ENCODE assay signal across 24 cellular contexts in the genomic region with DNA sequence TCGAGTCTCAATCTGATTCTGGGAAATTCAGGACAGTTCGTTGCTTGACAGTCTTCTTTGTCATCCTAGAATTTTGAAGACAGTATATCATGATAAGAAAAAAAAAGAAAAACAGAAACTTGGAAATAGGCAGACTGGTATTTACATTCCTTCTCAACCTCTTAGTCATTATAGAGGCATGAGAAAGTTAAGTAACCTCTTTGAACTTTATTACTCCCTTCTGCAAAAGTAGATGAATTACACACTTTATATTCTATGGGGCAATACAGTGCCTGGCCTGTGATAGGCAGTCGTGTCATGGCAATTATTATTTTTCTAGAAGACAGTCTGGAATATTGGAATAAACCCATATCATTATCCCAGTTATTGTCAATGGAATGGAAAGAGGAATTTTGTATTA.
DNase-seq lines count a peak whose midpoint lies in the region; ATAC-seq and TF ChIP-seq lines count a peak whose summit lies in the region.
"Had no signal": no experiment of that assay in that cellular context is flagged by ENCODE, and none has a peak within 500 bp of the region (broad histone marks: within the 10 kb centered on the region; RNA-seq: fewer than 3 reads in every experiment).

No MANE protein-coding gene starts in this region.

- peaks cover 2% of the 10 kb centered on the region for H3K27me3 Mint-ChIP-seq in chondrocyte (ENCODE audit: low read depth)
- H3K27me3 Mint-ChIP-seq: activated T-cell treated with anti-CD3 and anti-CD28 coated beads, Interleukin-2, amount 50 U/mL, for 24 hours; central memory CD8-positive, alpha-beta T cell; stimulated activated naive CD8-positive, alpha-beta T cell treated with anti-CD3 and anti-CD28 coated beads, Interleukin-15, Interleukin-2, amounts not matched to agents 100 ng/mL and 50 ng/mL, for 24 hours had no signal

- TF ChIP-seq CTCF in AG10803 (conservative IDR thresholded peaks at IDR 0.05; ENCODE audit: low read length) = peak; percentile 14; the same call in 1 of the 2 replicates
- peak; percentile 37 for TF ChIP-seq CTCF in chondrocyte (IDR thresholded peaks at IDR 0.05)

- H3K4me1 Mint-ChIP-seq in chondrocyte (ENCODE audit: low read depth) = peaks cover 39% of the 10 kb centered on the region
- H3K4me1 Mint-ChIP-seq: central memory CD8-positive, alpha-beta T cell; naive thymus-derived CD4-positive, alpha-beta T cell had no signal

- H3K27ac Mint-ChIP-seq in chondrocyte (ENCODE audit: unreplicated experiment) = no peak overlapping the region
- H3K27ac Mint-ChIP-seq: activated T-cell treated with anti-CD3 and anti-CD28 coated beads, Interleukin-2, amount 50 U/mL, for 24 hours; naive thymus-derived CD4-positive, alpha-beta T cell; stimulated activated naive CD8-positive, alpha-beta T cell treated with anti-CD3 and anti-CD28 coated beads, Interleukin-15, Interleukin-2, amounts not matched to agents 100 ng/mL and 50 ng/mL, for 24 hours had no signal

- H3K4me3 Mint-ChIP-seq in chondrocyte (ENCODE audit: unreplicated experiment) = no peak overlapping the region
- H3K4me3 Mint-ChIP-seq: activated T-cell treated with anti-CD3 and anti-CD28 coated beads, Interleukin-2, amount 50 U/mL, for 24 hours; central memory CD8-positive, alpha-beta T cell; naive thymus-derived CD4-positive, alpha-beta T cell; stimulated activated naive CD8-positive, alpha-beta T cell treated with anti-CD3 and anti-CD28 coated beads, Interleukin-15, Interleukin-2, amounts not matched to agents 100 ng/mL and 50 ng/mL, for 24 hours had no signal

- no peaks in the 10 kb centered on the region for H3K9me3 Mint-ChIP-seq in chondrocyte (ENCODE audit: low read depth)

- DNase-seq in AG10803 (ENCODE audit: low read depth) = peak; percentile 77
- peak; percentile 16 for DNase-seq in HT1080 (ENCODE audit: low read depth)
- no peak for DNase-seq in chondrocyte (ENCODE audit: low spot score)
- peak; percentile 72 for DNase-seq in kidney glomerular epithelial cell (lab: John Stamatoyannopoulos, UW)
- no peak for DNase-seq in T-helper 1 cell
- DNase-seq: activated CD4-positive, alpha-beta T cell treated with anti-CD3 and anti-CD28 coated beads for 1 hour; activated CD8-positive, alpha-beta memory T cell treated with anti-CD3 and anti-CD28 coated beads for 24 hours; activated naive CD4-positive, alpha-beta T cell treated with Interleukin-2 at 50 U/mL for 16 hours; activated T-cell treated with anti-CD3 and anti-CD28 coated beads, Interleukin-2, amount 50 U/mL, for 24 hours; erythroblast; left colon; naive thymus-derived CD4-positive, alpha-beta T cell; NCI-H2029 treated with DMSO at 0.1 percent for 48 hours; NCI-H446; PC-3; stimulated activated CD4-positive, alpha-beta T cell treated with anti-CD3 and anti-CD28 coated beads, Interleukin-4, amount 100 ng/mL, for 4 hours had no signal

- H3K36me3 Mint-ChIP-seq in chondrocyte (ENCODE audit: low read depth) = no peaks in the 10 kb centered on the region

- no peak overlapping the region for H3K4me3 ChIP-seq in AG10803 (ENCODE audit: low read length)
- H3K4me3 ChIP-seq: right atrium auricular region, SJSA1, tibial nerve had no signal

- no peak for ATAC-seq in GM19395 (IDR thresholded peaks at IDR 0.05; ENCODE audit: unreplicated experiment)
- no peak for ATAC-seq in GM21423 (IDR thresholded peaks at IDR 0.05; ENCODE audit: unreplicated experiment)
- no peak for ATAC-seq in GM18498 (IDR thresholded peaks at IDR 0.05; ENCODE audit: unreplicated experiment)
- ATAC-seq: left colon; naive thymus-derived CD4-positive, alpha-beta T cell; PC-3 had no signal

Comparison
In these comparisons a context has a peak if more than half of its experiments do, and no peak if none do; other contexts are left out.
1. DNase-seq: peak in AG10803 (single experiment), HT1080 (single experiment) and kidney glomerular epithelial cell (single experiment); none in chondrocyte (single experiment) and T-helper 1 cell (0 of 5).